1 cellular context compared by ENCODE assay signal in the genomic region with DNA sequence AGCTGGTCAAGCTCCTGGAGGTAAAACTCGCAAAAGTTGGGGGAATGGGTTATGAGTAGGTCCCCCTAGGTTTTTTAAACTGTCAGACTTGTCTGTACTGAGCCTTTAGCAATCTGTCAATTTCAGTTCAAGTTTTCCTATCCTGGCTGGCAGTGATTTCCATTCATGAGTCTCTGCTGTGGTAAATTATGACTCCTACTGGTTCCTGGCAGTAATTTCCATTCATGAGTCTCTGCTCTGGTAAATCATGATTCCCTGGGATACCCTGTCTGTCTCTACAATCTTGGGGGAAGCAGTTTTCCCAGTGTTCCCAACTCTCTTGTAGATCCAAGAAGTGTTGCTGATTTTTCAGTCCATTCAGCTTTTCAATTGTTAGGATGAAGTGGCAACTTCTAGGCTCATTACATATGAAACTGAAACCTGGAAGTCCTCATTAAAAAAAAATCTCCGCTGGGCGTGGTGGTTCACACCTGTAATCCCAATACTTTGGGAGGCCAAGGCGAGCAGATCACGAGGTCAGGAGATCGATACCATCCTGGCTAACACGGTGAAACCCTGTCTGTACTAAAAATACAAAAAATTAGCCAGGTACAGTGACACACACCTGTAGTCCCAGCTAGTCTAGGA.
TF ChIP-seq lines count a peak whose summit lies in the region.

No MANE protein-coding gene starts in this region.

TF ChIP-seq in H1, 55 proteins besides CTCF, POLR2A, EP300 and RAD21 (continued from another document):
- no peak for TF ChIP-seq CHD7 (IDR thresholded peaks at IDR 0.05; ENCODE audit: insufficient replicate concordance, low read length)
- no peak for TF ChIP-seq CHD1 (IDR thresholded peaks at IDR 0.05; ENCODE audit: low read depth, low read length)
- no peak for TF ChIP-seq EZH2 (IDR thresholded peaks at IDR 0.05; ENCODE audit: low read depth, low read length, severe bottlenecking)
- no peak for TF ChIP-seq TCF12 (IDR thresholded peaks at IDR 0.05; ENCODE audit: low read depth, low read length)
- no peak for TF ChIP-seq KDM4A (IDR thresholded peaks at IDR 0.05; ENCODE audit: low read depth, low read length, severe bottlenecking)
- no peak for TF ChIP-seq POU5F1 (IDR thresholded peaks at IDR 0.05; ENCODE audit: low read depth, low read length)
- TF ChIP-seq SP1 (IDR thresholded peaks at IDR 0.05; ENCODE audit: low read depth, low read length), result no peak
- TF ChIP-seq, protein P1, sequence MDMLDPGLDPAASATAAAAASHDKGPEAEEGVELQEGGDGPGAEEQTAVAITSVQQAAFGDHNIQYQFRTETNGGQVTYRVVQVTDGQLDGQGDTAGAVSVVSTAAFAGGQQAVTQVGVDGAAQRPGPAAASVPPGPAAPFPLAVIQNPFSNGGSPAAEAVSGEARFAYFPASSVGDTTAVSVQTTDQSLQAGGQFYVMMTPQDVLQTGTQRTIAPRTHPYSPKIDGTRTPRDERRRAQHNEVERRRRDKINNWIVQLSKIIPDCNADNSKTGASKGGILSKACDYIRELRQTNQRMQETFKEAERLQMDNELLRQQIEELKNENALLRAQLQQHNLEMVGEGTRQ (IDR thresholded peaks at IDR 0.05; ENCODE audit: low read length), result no peak
- no peak for TF ChIP-seq SUZ12 (IDR thresholded peaks at IDR 0.05; ENCODE audit: low read length)
